ENCODE assay signal across 8 cellular contexts in the genomic region with DNA sequence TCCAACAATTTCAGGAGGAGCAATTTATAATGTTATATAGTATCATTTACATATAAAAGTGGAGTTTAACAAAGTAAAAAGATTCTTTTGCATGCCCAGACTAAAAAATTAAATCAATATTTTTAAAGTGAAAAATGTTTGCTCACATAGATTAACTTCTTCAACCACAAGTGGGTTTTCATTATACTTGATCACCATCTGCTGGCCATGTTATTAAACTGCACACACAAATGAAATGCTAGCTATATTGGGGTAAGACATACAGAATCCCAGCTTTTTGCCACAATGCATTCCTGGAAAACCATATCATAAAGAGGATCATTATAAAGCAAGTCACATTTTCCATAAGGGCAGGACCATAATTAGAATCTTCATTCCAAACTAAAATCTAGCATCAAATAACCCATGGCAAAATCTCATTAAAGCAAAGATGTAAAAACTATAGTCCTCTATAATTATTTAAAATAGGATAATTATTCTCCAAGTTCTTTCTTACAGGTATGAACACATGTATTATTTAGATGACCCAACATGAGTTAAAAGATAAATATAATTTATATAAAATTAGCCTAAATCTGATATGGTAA.
DNase-seq lines count a peak whose midpoint lies in the region; ATAC-seq and TF ChIP-seq lines count a peak whose summit lies in the region.

No MANE protein-coding gene starts in this region.

- DNase-seq in activated T-cell treated with anti-CD3 and anti-CD28 coated beads for 4 hours (peak; percentile 21), LNCaP clone FGC (ENCODE audit: low read depth) (no peak), SKM-1 (lab: John Stamatoyannopoulos, UW; ENCODE audit: unreplicated experiment) (peak; percentile 22), fibroblast of peridontal ligament (ENCODE audit: extremely low read depth) (peak; percentile 85), pons (ENCODE audit: low spot score) (peak; percentile 69)
- no peak for DNase-seq in activated T-cell treated with anti-CD3 and anti-CD28 coated beads, Interleukin-2, amount 50 U/mL, for 1 hour
- DNase-seq in activated naive CD4-positive, alpha-beta T cell (lab: John Stamatoyannopoulos, UW): no peak

- peak; percentile 67 for TF ChIP-seq CTCF in LNCaP clone FGC (IDR thresholded peaks at IDR 0.05; ENCODE audit: control insufficient read depth, extremely low read depth, insufficient read depth)

- ATAC-seq in HG03354 (IDR thresholded peaks at IDR 0.05; ENCODE audit: poor library complexity, severe bottlenecking, unreplicated experiment): no peak

- H3K4me3 ChIP-seq in LNCaP clone FGC (ENCODE audit: low read depth, low read length): no peak overlapping the region

Comparison
In these comparisons a context has a peak if more than half of its experiments do, and no peak if none do; other contexts are left out.
1. DNase-seq: peak in activated T-cell treated with anti-CD3 and anti-CD28 coated beads for 4 hours (single experiment), SKM-1 (single experiment), fibroblast of peridontal ligament (single experiment) and pons (single experiment); none in activated T-cell treated with anti-CD3 and anti-CD28 coated beads, Interleukin-2, amount 50 U/mL, for 1 hour (single experiment), LNCaP clone FGC (single experiment) and activated naive CD4-positive, alpha-beta T cell (0 of 4).